ENCODE assay signal across 8 cellular contexts in genomic region chr2:149313512-149313972, GRCh38. TPM values are rescaled to one million over a fixed set of nuclear protein-coding genes. Genes with fewer than 3 reads are reported as not detected.
DNase-seq lines count a peak whose midpoint lies in the region; ATAC-seq and TF ChIP-seq lines count a peak whose summit lies in the region.

No MANE protein-coding gene starts in this region.

- H4K20me1 ChIP-seq in SK-N-SH (ENCODE audit: insufficient read depth): no peaks in the 10 kb centered on the region

- no peaks in the 10 kb centered on the region for H3K36me3 Mint-ChIP-seq in progenitor cell of endocrine pancreas (ENCODE audit: insufficient read depth)

- peak overlapping the region; percentile 29 for H3K4me2 ChIP-seq in SK-N-SH

- H3K27ac ChIP-seq in SK-N-SH (ENCODE audit: low read depth in 2 of 2, low read length in 1 of 2): peak overlapping the region in 1 of 2 experiments; percentile 43; a peak in 1 of 4 replicates
- no peak overlapping the region for H3K27ac ChIP-seq in foreskin keratinocyte

- no peak overlapping the region for H3K4me3 Mint-ChIP-seq in progenitor cell of endocrine pancreas (ENCODE audit: low read depth)

- peak overlapping the region; percentile 8 for H3K27ac Mint-ChIP-seq in progenitor cell of endocrine pancreas

- CTCF ChIA-PET in SK-N-SH (lab: Yijun Ruan, JAX): interaction anchor here (0.6 to 2.5 kb wide), 38 partner anchors 8 to 333 kb away, joined by 3 to 46 read pairs (median 4); partner anchors contain the start of gene LYPD6

- DNase-seq in AG10803 (ENCODE audit: low read depth) (peak; percentile 20), NCI-H1092 (lab: John Stamatoyannopoulos, UW) (peak; percentile 93), SK-N-SH (peak; percentile 85), foreskin keratinocyte (peak; percentile 46 to 74), progenitor cell of endocrine pancreas (ENCODE audit: low spot score, unreplicated experiment) (no peak)
- no peak for DNase-seq in stimulated activated naive CD4-positive, alpha-beta T cell (lab: John Stamatoyannopoulos, UW)

- H3K9me3 ChIP-seq in SK-N-SH: no peaks in the 10 kb centered on the region

- POLR2A ChIA-PET in SK-N-SH (lab: Yijun Ruan, JAX): no interaction called here

- no peak for TF ChIP-seq EP300 in SK-N-SH (IDR thresholded peaks at IDR 0.05; ENCODE audit: borderline replicate concordance in 1 of 2, low read depth in 1 of 2, low read length in 1 of 2)

- ATAC-seq in GM18505 (IDR thresholded peaks at IDR 0.05; ENCODE audit: unreplicated experiment) (peak; percentile 95), HG02763 (IDR thresholded peaks at IDR 0.05; ENCODE audit: unreplicated experiment) (peak; percentile 93), foreskin keratinocyte (peak; percentile 93)

- TF ChIP-seq CTCF in AG10803 (conservative IDR thresholded peaks at IDR 0.05; ENCODE audit: low read length) (peak; percentile 81), SK-N-SH (IDR thresholded peaks at IDR 0.05) (peak; percentile 83), foreskin keratinocyte (conservative IDR thresholded peaks at IDR 0.05) (peak; percentile 82), progenitor cell of endocrine pancreas (IDR thresholded peaks at IDR 0.05; ENCODE audit: unreplicated experiment) (peak; percentile 79)

- no peak for TF ChIP-seq POLR2A in GM18505 (IDR thresholded peaks at IDR 0.05; ENCODE audit: borderline replicate concordance, extremely low read depth, insufficient read depth, insufficient read length)

- no peaks in the 10 kb centered on the region for H3K36me3 ChIP-seq in SK-N-SH (replicated peaks in 1 of 2; ENCODE audit: control insufficient read depth in 1 of 2, insufficient read depth in 2 of 2, low read length in 1 of 2)

- no peaks in the 10 kb centered on the region for H3K9me2 ChIP-seq in SK-N-SH

- H2AFZ ChIP-seq in SK-N-SH (ENCODE audit: low read depth): 0 out of 2 replicates have a peak overlapping the region, but pooled peaks have one; percentile 59

- H3K27me3 ChIP-seq in SK-N-SH (ENCODE audit: insufficient read depth) (no peaks in the 10 kb centered on the region), foreskin keratinocyte (peaks cover 5% of the 10 kb centered on the region)

- H3K9me3 Mint-ChIP-seq in progenitor cell of endocrine pancreas (ENCODE audit: low read depth): peaks cover 3% of the 10 kb centered on the region

- no peak overlapping the region for H3K4me3 ChIP-seq in AG10803 (ENCODE audit: low read length)
- no peak overlapping the region; a peak in 2 of 4 replicates for H3K4me3 ChIP-seq in SK-N-SH (ENCODE audit: low read depth in 2 of 2, low read length in 1 of 2)

- H3K4me1 ChIP-seq in SK-N-SH (ENCODE audit: control insufficient read depth in 1 of 2, insufficient read depth in 2 of 2, low read depth in 1 of 2, low read length in 1 of 2) (peaks cover 0 to 9% of the 10 kb centered on the region in 2 experiments; a peak in 2 of 4 replicates), foreskin keratinocyte (peaks cover 14% of the 10 kb centered on the region)

- H3K9ac ChIP-seq in SK-N-SH: no peak overlapping the region

- H3K4me1 Mint-ChIP-seq in progenitor cell of endocrine pancreas (ENCODE audit: low read depth): peaks cover 41% of the 10 kb centered on the region

- no peaks in the 10 kb centered on the region for H3K27me3 Mint-ChIP-seq in progenitor cell of endocrine pancreas

- no peaks in the 10 kb centered on the region for H3F3A ChIP-seq in SK-N-SH (replicated peaks; ENCODE audit: insufficient read depth)

- peak; percentile 76 for TF ChIP-seq RAD21 in SK-N-SH (IDR thresholded peaks at IDR 0.05; ENCODE audit: low read length)

- no peaks in the 10 kb centered on the region for H3K79me2 ChIP-seq in SK-N-SH (ENCODE audit: insufficient read depth)

- WGBS in SK-N-SH (ENCODE audit: low lambda C conversion rate): 7% methylated on average over 8 of the region's 8 CpGs

TF ChIP-seq in SK-N-SH, 30 proteins besides CTCF, POLR2A, EP300 and RAD21 (continues in another document):
- TF ChIP-seq PBX3 (IDR thresholded peaks at IDR 0.05) (no peak), USF1 (IDR thresholded peaks at IDR 0.05; ENCODE audit: borderline replicate concordance, low read depth) (no peak), FOXM1 (IDR thresholded peaks at IDR 0.05; ENCODE audit: low read depth) (no peak), TEAD4 (IDR thresholded peaks at IDR 0.05; ENCODE audit: borderline replicate concordance, insufficient read depth) (no peak), ZBTB33 (IDR thresholded peaks at IDR 0.05; ENCODE audit: borderline replicate concordance, low read depth) (no peak), NFIC (IDR thresholded peaks at IDR 0.05; ENCODE audit: borderline replicate concordance) (peak; percentile 22; the same call in 1 of the 2 replicates), REST (IDR thresholded peaks at IDR 0.05; ENCODE audit: low read depth, low read length) (no peak), RXRA (IDR thresholded peaks at IDR 0.05; ENCODE audit: borderline replicate concordance, low read depth) (no peak), GATA2 (CRISPR knock-in tag; IDR thresholded peaks at IDR 0.05) (peak; percentile 44; the same call in 1 of the 2 replicates), RFX5 (IDR thresholded peaks at IDR 0.05; ENCODE audit: low read length) (no peak), MAX (IDR thresholded peaks at IDR 0.05; ENCODE audit: low read depth) (no peak), EZH2phosphoT487 (IDR thresholded peaks at IDR 0.05; ENCODE audit: borderline replicate concordance, low read depth) (no peak), NRF1 (IDR thresholded peaks at IDR 0.05; ENCODE audit: low read depth, low read length) (no peak), TAF1 (IDR thresholded peaks at IDR 0.05; ENCODE audit: borderline replicate concordance, low read depth, low read length) (no peak), SMC3 (IDR thresholded peaks at IDR 0.05; ENCODE audit: low read depth, low read length) (peak; percentile 62)

RNA-seq across cellular contexts. Expression of gene LYPD6, which starts 16.8 kb away (rescaled TPM):
- polyA plus RNA-seq in SK-N-SH (2012; rRNA removed) (8.1 and 11.0 TPM in 2 replicates), foreskin keratinocyte (3.2 and 4.6 TPM in 2 replicates)
- polyA plus RNA-seq in SK-N-SH (2012; cell fraction: cytosol; rRNA removed): 9.8 and 10.6 TPM in 2 replicates
- 5.3 and 7.6 TPM in 2 replicates for polyA plus RNA-seq in SK-N-SH (2012; cell fraction: nucleus; rRNA removed)
- total RNA-seq in foreskin keratinocyte (8.2 and 10.2 TPM in 2 replicates), progenitor cell of endocrine pancreas (30.1 and 30.5 TPM in 2 replicates)

Comparison
In these comparisons a context has a peak if more than half of its experiments do, and no peak if none do; other contexts are left out.
1. DNase-seq: peak in AG10803 (single experiment), NCI-H1092 (single experiment), SK-N-SH (single experiment) and foreskin keratinocyte (2 of 2); none in progenitor cell of endocrine pancreas (single experiment) and stimulated activated naive CD4-positive, alpha-beta T cell (0 of 6).
2. Peak in every context shown above with its lines, with median percentiles within 50 percentile points of each other: CTCF ChIP-seq and ATAC-seq.